Comparison of ENCODE assay signal across 8 cellular contexts in the genomic region with DNA sequence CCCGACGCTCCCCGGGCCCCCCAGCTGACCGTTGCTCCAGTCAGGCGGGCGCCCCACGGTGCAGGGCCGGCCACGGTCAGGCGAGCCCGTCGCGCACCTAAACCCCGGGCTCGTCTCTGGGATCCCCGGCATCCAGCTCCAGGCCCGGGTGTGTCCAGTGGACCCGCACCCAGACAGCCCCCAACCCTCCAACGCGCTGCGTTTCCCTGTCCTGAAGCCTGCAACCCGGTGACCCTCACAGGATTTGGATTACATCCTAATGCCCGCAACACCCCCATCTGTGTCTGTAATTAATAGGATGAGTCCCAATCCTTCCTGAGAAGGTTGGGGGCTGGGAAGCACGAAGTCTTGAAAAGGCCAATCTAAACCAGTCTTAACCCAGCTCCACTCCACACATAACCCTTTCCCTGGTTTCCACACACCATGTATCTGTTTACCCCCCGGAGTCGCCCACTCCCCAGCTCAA. TPM values are rescaled to one million over a fixed set of nuclear protein-coding genes. Genes with fewer than 3 reads are reported as not detected.
DNase-seq lines count a peak whose midpoint lies in the region; ATAC-seq lines count a peak whose summit lies in the region.

No MANE protein-coding gene starts in this region.

- no peak overlapping the region for H4K8ac ChIP-seq in neuronal stem cell (ENCODE audit: low read depth, low read length)

- peak overlapping the region in 1 of 2 donors; percentile 60 for H3K4me3 ChIP-seq in CD4-positive, alpha-beta memory T cell (ENCODE audit: low read length in 2 of 2)
- H3K4me3 ChIP-seq in duodenal mucosa (ENCODE audit: low read depth in 1 of 2, low read length in 2 of 2) (peak overlapping the region; percentile 58 to 72), neuronal stem cell (ENCODE audit: low read length in 2 of 2) (peak overlapping the region in 1 of 2 donors; percentile 39)

- no peaks in the 10 kb centered on the region for H3K27me3 ChIP-seq in CD4-positive, alpha-beta memory T cell (ENCODE audit: insufficient read depth, low read length)
- H3K27me3 ChIP-seq in duodenal mucosa (ENCODE audit: control insufficient read depth in 1 of 2, insufficient read depth in 2 of 2, low read length in 2 of 2) = peaks cover 0 to 3% of the 10 kb centered on the region in 2 donors
- H3K27me3 ChIP-seq in neuronal stem cell (ENCODE audit: control insufficient read depth in 3 of 3, insufficient read depth in 3 of 3, low read depth in 1 of 3, low read length in 3 of 3) = peaks cover 0 to 90% (median 21%) of the 10 kb centered on the region in 3 experiments

- H3K23ac ChIP-seq in neuronal stem cell (ENCODE audit: low read depth, low read length, poor library complexity) = peak overlapping the region; percentile 62

- peak overlapping the region; percentile 32 for H2BK120ac ChIP-seq in neuronal stem cell (ENCODE audit: low read depth, low read length)

- H3K9me3 ChIP-seq in CD4-positive, alpha-beta memory T cell (ENCODE audit: control insufficient read depth in 1 of 2, low read length in 2 of 2) = no peaks in the 10 kb centered on the region
- H3K9me3 ChIP-seq in duodenal mucosa (ENCODE audit: control insufficient read depth in 1 of 2, low read length in 2 of 2) = no peaks in the 10 kb centered on the region
- H3K9me3 ChIP-seq in neuronal stem cell (replicated peaks in 1 of 2; ENCODE audit: control insufficient read depth in 2 of 2, insufficient read depth in 1 of 2, low read depth in 1 of 2, low read length in 2 of 2) = peaks cover 0 to 5% of the 10 kb centered on the region in 2 donors

- no peaks in the 10 kb centered on the region for H3K36me3 ChIP-seq in CD4-positive, alpha-beta memory T cell (ENCODE audit: insufficient read depth, low read length)
- H3K36me3 ChIP-seq in duodenal mucosa (ENCODE audit: control insufficient read depth in 1 of 2, insufficient read depth in 2 of 2, low read length in 2 of 2) = no peaks in the 10 kb centered on the region
- H3K36me3 ChIP-seq in neuronal stem cell (replicated peaks in 1 of 2; ENCODE audit: control insufficient read depth in 2 of 2, insufficient read depth in 2 of 2, low read length in 2 of 2) = no peaks in the 10 kb centered on the region

- H3K9me3 Mint-ChIP-seq in CD4-positive, alpha-beta memory T cell = peaks cover 0 to 4% (median 0%) of the 10 kb centered on the region in 8 donors

- H3K4me1 ChIP-seq in CD4-positive, alpha-beta memory T cell (ENCODE audit: insufficient read depth, low read length) = peaks cover 14% of the 10 kb centered on the region
- H3K4me1 ChIP-seq in duodenal mucosa (ENCODE audit: control insufficient read depth in 1 of 2, insufficient read depth in 2 of 2, low read length in 2 of 2) (peaks cover 14 to 18% of the 10 kb centered on the region in 2 donors), neuronal stem cell (ENCODE audit: control insufficient read depth in 2 of 2, insufficient read depth in 1 of 2, low read depth in 1 of 2, low read length in 2 of 2) (peaks cover 25 to 33% of the 10 kb centered on the region in 2 donors)

- H3K79me1 ChIP-seq in neuronal stem cell (ENCODE audit: low read depth, low read length) = no peaks in the 10 kb centered on the region

- no peak for ATAC-seq in HG03457 (IDR thresholded peaks at IDR 0.05; ENCODE audit: unreplicated experiment)

- H2BK12ac ChIP-seq in neuronal stem cell (ENCODE audit: low read length) = no peak overlapping the region

- H2AFZ ChIP-seq in neuronal stem cell (ENCODE audit: low read length) = peak overlapping the region; percentile 96

- CTCF ChIA-PET in CD4-positive, alpha-beta memory T cell (lab: Charles Lee; ENCODE audit: partially characterized antibody) = interaction anchor here (1.1 to 12.1 kb wide), 6 partner anchors 12 to 161 kb away, joined by 3 to 168 read pairs (median 44); a partner anchor contains a TSS

- no CpG with 5 or more reads among the region's 26 CpGs for WGBS in neuronal stem cell (ENCODE audit: extremely low coverage in 2 of 2, insufficient read length in 2 of 2, insufficient replicate concordance in 1 of 2), 2 donors

- peak overlapping the region; percentile 51 for H2BK15ac ChIP-seq in neuronal stem cell (ENCODE audit: low read length)

- intact Hi-C loops in CD4-positive, alpha-beta memory T cell (cut with micrococcal nuclease) = loop anchor here (1.0 to 10.0 kb wide), 4 partner anchors 9 to 348 kb away; a partner anchor contains a TSS

- H4K91ac ChIP-seq in neuronal stem cell (ENCODE audit: low read depth, low read length, poor library complexity) = no peak overlapping the region

- H3K4ac ChIP-seq in neuronal stem cell (ENCODE audit: low read length) = no peak overlapping the region

- H3K9ac ChIP-seq in duodenal mucosa (ENCODE audit: low read depth in 1 of 2, low read length in 2 of 2) (peak overlapping the region; percentile 51 to 56), neuronal stem cell (ENCODE audit: low read depth, low read length, poor library complexity) (peak overlapping the region; percentile 85)

- peak overlapping the region; percentile 61 to 91 (median 72) for H3K27ac Mint-ChIP-seq in CD4-positive, alpha-beta memory T cell

- H3K18ac ChIP-seq in neuronal stem cell (ENCODE audit: low read length) = peak overlapping the region; percentile 83

- peak overlapping the region; percentile 50 for H3K27ac ChIP-seq in CD4-positive, alpha-beta memory T cell (ENCODE audit: low read depth, low read length)
- peak overlapping the region; percentile 37 for H3K27ac ChIP-seq in duodenal mucosa (ENCODE audit: low read depth, low read length)
- no peak overlapping the region for H3K27ac ChIP-seq in neuronal stem cell (replicated peaks; ENCODE audit: low read length)

- H3K14ac ChIP-seq in neuronal stem cell (ENCODE audit: low read length) = no peak overlapping the region

- no peak overlapping the region for H2BK5ac ChIP-seq in neuronal stem cell (ENCODE audit: low read length)

- peak overlapping the region; percentile 80 to 87 (median 86) for H3K4me3 Mint-ChIP-seq in CD4-positive, alpha-beta memory T cell

- H3K4me2 ChIP-seq in neuronal stem cell (ENCODE audit: insufficient read depth, low read length, poor library complexity, severe bottlenecking) = peak overlapping the region; percentile 92

- no peaks in the 10 kb centered on the region for H3K27me3 Mint-ChIP-seq in CD4-positive, alpha-beta memory T cell

- DNase-seq in CD4-positive, alpha-beta memory T cell = no peak
- peak; percentile 62 for DNase-seq in NCI-H69 (lab: John Stamatoyannopoulos, UW)
- DNase-seq in neuronal stem cell (ENCODE audit: low spot score) = no peak
- no peak for DNase-seq in AML-193 (lab: John Stamatoyannopoulos, UW)
- no peak for DNase-seq in NCI-H1694 (lab: John Stamatoyannopoulos, UW)
- DNase-seq in EL = no peak

- no peak overlapping the region for H2AK5ac ChIP-seq in neuronal stem cell (ENCODE audit: low read depth, low read length)

- H3K36me3 Mint-ChIP-seq in CD4-positive, alpha-beta memory T cell = no peaks in the 10 kb centered on the region

- peaks cover 10 to 27% (median 15%) of the 10 kb centered on the region in 4 donors for H3K4me1 Mint-ChIP-seq in CD4-positive, alpha-beta memory T cell

- POLR2A ChIA-PET in CD4-positive, alpha-beta memory T cell (lab: Charles Lee; ENCODE audit: partially characterized antibody) = interaction anchor here (0.6 to 6.1 kb wide), 27 partner anchors 9 to 519 kb away, joined by 3 to 81 read pairs (median 4); a partner anchor contains a TSS

RNA-seq across cellular contexts. Expression of a gene that starts 10.4 kb away (rescaled TPM):
- total RNA-seq in CD4-positive, alpha-beta memory T cell = not detected
- polyA plus RNA-seq in CD4-positive, alpha-beta memory T cell = under 1 TPM in 1 of 2 donors, not detected in 1; 0.04 TPM
- polyA plus RNA-seq in neuronal stem cell (2013, experiment 1 of 2) = not detected
- polyA plus RNA-seq in neuronal stem cell (2013, experiment 2 of 2) = not detected

RNA-seq across cellular contexts. Expression of a gene that starts 12.3 kb away (rescaled TPM):
- 10 to 100 TPM; 18.3 to 21.4 TPM for total RNA-seq in CD4-positive, alpha-beta memory T cell
- polyA plus RNA-seq in CD4-positive, alpha-beta memory T cell = 10 to 100 TPM; 11.0 to 15.5 TPM
- 15.2 TPM for polyA plus RNA-seq in neuronal stem cell (2013, experiment 1 of 2)
- 15.1 TPM for polyA plus RNA-seq in neuronal stem cell (2013, experiment 2 of 2)

RNA-seq across cellular contexts. Expression of a gene that starts 30.0 kb away (rescaled TPM):
- total RNA-seq in CD4-positive, alpha-beta memory T cell = under 1 TPM; 0.15 to 0.22 TPM
- polyA plus RNA-seq in CD4-positive, alpha-beta memory T cell = not detected
- polyA plus RNA-seq in neuronal stem cell (2013, experiment 1 of 2) = 0.96 TPM
- 0.98 TPM for polyA plus RNA-seq in neuronal stem cell (2013, experiment 2 of 2)

RNA-seq across cellular contexts. Expression of a gene that starts 32.8 kb away (rescaled TPM):
- total RNA-seq in CD4-positive, alpha-beta memory T cell = 10 to 100 TPM; 71.5 to 75.8 TPM
- 10 to 100 TPM; 75.1 to 93.4 TPM for polyA plus RNA-seq in CD4-positive, alpha-beta memory T cell
- 31.3 TPM for polyA plus RNA-seq in neuronal stem cell (2013, experiment 1 of 2)
- polyA plus RNA-seq in neuronal stem cell (2013, experiment 2 of 2) = 30.9 TPM

RNA-seq across cellular contexts. Expression of a gene that starts 33.0 kb away (rescaled TPM):
- total RNA-seq in CD4-positive, alpha-beta memory T cell = 1 to 10 TPM; 2.9 to 4.5 TPM
- polyA plus RNA-seq in CD4-positive, alpha-beta memory T cell = 1 to 10 TPM; 1.4 to 1.6 TPM
- 1.2 TPM for polyA plus RNA-seq in neuronal stem cell (2013, experiment 1 of 2)
- polyA plus RNA-seq in neuronal stem cell (2013, experiment 2 of 2) = 0.97 TPM
